Comparison of ENCODE assay signal across 19 cellular contexts in the genomic region with DNA sequence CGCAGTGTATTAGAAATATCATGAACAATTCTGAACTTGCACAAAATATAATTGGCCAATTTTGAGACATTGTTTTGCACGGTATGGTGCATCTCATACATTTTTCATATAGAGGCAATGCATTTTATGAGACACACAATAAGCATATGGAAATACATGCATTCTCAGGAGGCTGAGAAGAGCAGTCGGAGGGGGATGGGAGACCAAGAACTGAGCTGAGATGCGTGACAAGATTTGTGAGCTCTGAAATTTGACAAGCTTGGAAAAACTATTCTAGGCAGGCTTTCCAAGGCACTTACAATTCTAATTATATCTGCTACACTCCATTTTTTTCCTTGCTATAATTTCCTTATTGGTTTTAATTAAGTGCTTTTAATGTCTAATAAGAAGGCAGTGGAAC.
DNase-seq lines count a peak whose midpoint lies in the region; ATAC-seq and TF ChIP-seq lines count a peak whose summit lies in the region.
"Had no signal": no experiment of that assay in that cellular context is flagged by ENCODE, and none has a peak within 500 bp of the region (broad histone marks: within the 10 kb centered on the region; RNA-seq: fewer than 3 reads in every experiment).

No MANE protein-coding gene starts in this region.

- peaks cover 5% of the 10 kb centered on the region for H3K9me3 ChIP-seq in A673 (ENCODE audit: low read depth, low read length, poor library complexity, severe bottlenecking)
- peaks cover 20% of the 10 kb centered on the region for H3K9me3 ChIP-seq in endodermal cell (ENCODE audit: control insufficient read depth, low read length)
- H3K9me3 ChIP-seq: BLaER1 had no signal

- no peak overlapping the region for H3K9ac ChIP-seq in endodermal cell (ENCODE audit: extremely low read depth, low read length, poor library complexity, severe bottlenecking)
- H3K9ac ChIP-seq: BLaER1, GM23248 had no signal

- intact Hi-C loops in A673 (cut with micrococcal nuclease; ENCODE audit: unreplicated experiment), result no loop called here

- DNase-seq in A673 (ENCODE audit: low spot score), result peak; percentile 3
- peak; percentile 22 for DNase-seq in NCI-H69 (lab: John Stamatoyannopoulos, UW)
- no peak for DNase-seq in endodermal cell
- DNase-seq in putamen (ENCODE audit: low spot score), result peak; percentile 34
- no peak for DNase-seq in NOMO-1 treated with dmso at 0.1 percent for 144 hours (lab: John Stamatoyannopoulos, UW; ENCODE audit: unreplicated experiment)
- no peak for DNase-seq in NOMO-1 treated with DMSO at 0.1 percent for 48 hours (lab: John Stamatoyannopoulos, UW; ENCODE audit: unreplicated experiment)
- DNase-seq in effector memory CD8-positive, alpha-beta T cell, result no peak
- DNase-seq in cerebellar nuclear complex (lab: John Stamatoyannopoulos, UW), result no peak
- DNase-seq: Caco-2; CD4-positive, CD25-positive, alpha-beta regulatory T cell; CD8-positive, alpha-beta T cell; DMS153; DND-41; GM23248; H7; HCEC 1CT had no signal

- CTCF ChIA-PET in A673 (lab: Charles Lee), result no interaction called here

- ATAC-seq in effector memory CD8-positive, alpha-beta T cell (replicated peaks), result no peak
- ATAC-seq: CD8-positive, alpha-beta T cell had no signal

- no peak overlapping the region for H3K4me3 Mint-ChIP-seq in endodermal cell
- no peak overlapping the region for H3K4me3 Mint-ChIP-seq in effector memory CD8-positive, alpha-beta T cell
- H3K4me3 Mint-ChIP-seq: B cell; CD4-positive, CD25-positive, alpha-beta regulatory T cell; CD8-positive, alpha-beta T cell had no signal

- WGBS in endodermal cell (ENCODE audit: insufficient coverage in 1 of 2, insufficient read length in 1 of 2), 2 experiments, result 80 to 95% methylated on average over 1 to 4 of the region's 4 CpGs

- no peaks in the 10 kb centered on the region for H3K27me3 Mint-ChIP-seq in endodermal cell (ENCODE audit: insufficient read depth)
- H3K27me3 Mint-ChIP-seq in effector memory CD8-positive, alpha-beta T cell, result no peaks in the 10 kb centered on the region
- H3K27me3 Mint-ChIP-seq: B cell; CD4-positive, CD25-positive, alpha-beta regulatory T cell had no signal

- H3K4me1 ChIP-seq in A673 (ENCODE audit: insufficient read depth, low read length, poor library complexity, severe bottlenecking), result no peaks in the 10 kb centered on the region
- H3K4me1 ChIP-seq in endodermal cell (ENCODE audit: control insufficient read depth, insufficient read depth, low read length), result no peaks in the 10 kb centered on the region
- H3K4me1 ChIP-seq: BLaER1, Caco-2 had no signal

- no TSS peak for BruUV-seq in A673 (replicated peaks; lab: Mats Ljungman, UMichigan)

- H3K4me3 ChIP-seq in A673 (ENCODE audit: low read depth, low read length, poor library complexity, severe bottlenecking), result no peak overlapping the region
- no peak overlapping the region for H3K4me3 ChIP-seq in endodermal cell (ENCODE audit: low read length)
- H3K4me3 ChIP-seq: BLaER1, GM23248 had no signal

- peaks cover 14% of the 10 kb centered on the region for H3K4me1 Mint-ChIP-seq in endodermal cell
- no peaks in the 10 kb centered on the region for H3K4me1 Mint-ChIP-seq in effector memory CD8-positive, alpha-beta T cell (ENCODE audit: low read depth in 2 of 2)
- H3K4me1 Mint-ChIP-seq: B cell; CD4-positive, CD25-positive, alpha-beta regulatory T cell had no signal

- no peak overlapping the region for H3K27ac Mint-ChIP-seq in endodermal cell
- no peak overlapping the region for H3K27ac Mint-ChIP-seq in effector memory CD8-positive, alpha-beta T cell
- H3K27ac Mint-ChIP-seq: B cell; CD8-positive, alpha-beta T cell had no signal

- no peak for TF ChIP-seq CTCF in A673 (conservative IDR thresholded peaks at IDR 0.05; ENCODE audit: low read depth, low read length)
- no peak for TF ChIP-seq CTCF in endodermal cell (conservative IDR thresholded peaks at IDR 0.05)

- POLR2A ChIA-PET in A673 (lab: Charles Lee; ENCODE audit: low non-redundant PET), result no interaction called here

- H3K27ac ChIP-seq in A673 (ENCODE audit: low read depth, low read length, poor library complexity, severe bottlenecking), result no peak overlapping the region
- H3K27ac ChIP-seq in endodermal cell (ENCODE audit: low read depth, low read length), result peak overlapping the region; percentile 11
- H3K27ac ChIP-seq: BLaER1, C4-2B, GM23248 had no signal

- H3K27me3 ChIP-seq in A673 (replicated peaks; ENCODE audit: insufficient read depth, low read depth, low read length, poor library complexity), result no peaks in the 10 kb centered on the region
- no peaks in the 10 kb centered on the region for H3K27me3 ChIP-seq in endodermal cell (ENCODE audit: control insufficient read depth, insufficient read depth, low read length, poor library complexity, severe bottlenecking)
- H3K27me3 ChIP-seq: BLaER1 had no signal

- peaks cover 4% of the 10 kb centered on the region for H3K36me3 Mint-ChIP-seq in endodermal cell (ENCODE audit: low read depth)
- H3K36me3 Mint-ChIP-seq in effector memory CD8-positive, alpha-beta T cell (ENCODE audit: insufficient read depth), result no peaks in the 10 kb centered on the region
- H3K36me3 Mint-ChIP-seq: CD4-positive, CD25-positive, alpha-beta regulatory T cell; CD8-positive, alpha-beta T cell had no signal

- H3K9me3 Mint-ChIP-seq in endodermal cell, result peaks cover 23% of the 10 kb centered on the region
- peaks cover 2 to 6% of the 10 kb centered on the region in 2 donors for H3K9me3 Mint-ChIP-seq in effector memory CD8-positive, alpha-beta T cell

- H3K36me3 ChIP-seq in A673 (ENCODE audit: insufficient read depth, low read length, poor library complexity, severe bottlenecking) (no peaks in the 10 kb centered on the region), endodermal cell (ENCODE audit: control insufficient read depth, insufficient read depth, low read length) (no peaks in the 10 kb centered on the region)
- H3K36me3 ChIP-seq: BLaER1 had no signal

Comparison
In these comparisons a context has a peak if more than half of its experiments do, and no peak if none do; other contexts are left out.
1. DNase-seq: peak in A673 (single experiment), NCI-H69 (single experiment) and putamen (single experiment); none in endodermal cell (single experiment), NOMO-1 treated with dmso at 0.1 percent for 144 hours (single experiment), NOMO-1 treated with DMSO at 0.1 percent for 48 hours (single experiment), effector memory CD8-positive, alpha-beta T cell (0 of 3) and cerebellar nuclear complex (0 of 2).